ENCODE assay signal across 18 cellular contexts in the genomic region with DNA sequence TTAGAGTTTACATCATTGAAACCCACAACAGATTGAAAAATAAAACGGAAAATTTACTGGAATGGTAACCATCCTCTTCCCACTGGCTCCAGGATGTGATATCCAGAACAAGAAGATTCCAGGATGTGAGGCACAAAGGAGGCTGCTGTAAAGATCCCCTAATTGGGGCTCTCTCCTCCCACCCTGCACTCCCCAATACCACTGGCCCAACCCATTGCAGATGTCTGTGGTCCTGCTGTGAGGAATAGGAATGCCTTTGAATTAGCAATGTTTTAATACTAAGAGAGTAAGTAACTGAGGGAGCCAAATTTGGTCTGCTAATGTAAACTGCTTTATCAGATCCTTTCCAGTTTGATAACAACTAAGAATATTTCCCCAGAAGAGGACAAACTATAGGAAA.
DNase-seq lines count a peak whose midpoint lies in the region; ATAC-seq and TF ChIP-seq lines count a peak whose summit lies in the region.
"Had no signal": no experiment of that assay in that cellular context is flagged by ENCODE, and none has a peak within 500 bp of the region (broad histone marks: within the 10 kb centered on the region; RNA-seq: fewer than 3 reads in every experiment).

No MANE protein-coding gene starts in this region.

- 24 to 28% methylated on average over 1 of the region's 1 CpG for WGBS in GM23248 (ENCODE audit: low coverage in 1 of 2, low lambda C conversion rate in 2 of 2, missing lambda C conversion rate in 2 of 2), 2 experiments

- no peaks in the 10 kb centered on the region for H3K79me2 ChIP-seq in GM23248 (ENCODE audit: insufficient read depth)

- no peak overlapping the region for H3K27ac ChIP-seq in GM23248
- H3K27ac ChIP-seq: C4-2B, KMS-11 had no signal

- H3K27me3 ChIP-seq in GM23248 (replicated peaks; ENCODE audit: insufficient read depth), result no peaks in the 10 kb centered on the region

- no peak for TF ChIP-seq CTCF in fibroblast of the aortic adventitia (IDR thresholded peaks at IDR 0.05; ENCODE audit: insufficient read depth, low read length)

- no peaks in the 10 kb centered on the region for H3K9me3 ChIP-seq in GM23248 (ENCODE audit: low read depth)
- H3K9me3 ChIP-seq: Caco-2 had no signal

- H3K36me3 ChIP-seq in GM23248 (ENCODE audit: low read depth), result no peaks in the 10 kb centered on the region

- H4K20me1 ChIP-seq in GM23248 (ENCODE audit: insufficient read depth), result no peaks in the 10 kb centered on the region

- DNase-seq in GM23248 (no peak), astrocyte of the hippocampus (ENCODE audit: low read depth, low spot score) (peak; percentile 16), fibroblast of the aortic adventitia (ENCODE audit: low read depth) (peak; percentile 11), NCI-H748 treated with DMSO at 0.1 percent for 48 hours (lab: John Stamatoyannopoulos, UW) (no peak)
- DNase-seq: AML-193; Caco-2; CD4-positive, alpha-beta T cell; DMS153; DMS79 treated with DMSO at 0.1 percent for 48 hours; EL; HCEC 1CT had no signal

- H3K4me2 ChIP-seq in GM23248 (ENCODE audit: unreplicated experiment), result no peak overlapping the region
- H3K4me2 ChIP-seq: GM23338, KMS-11 had no signal

- peaks cover 14% of the 10 kb centered on the region for H3K4me1 ChIP-seq in GM23248 (ENCODE audit: insufficient read depth)
- H3K4me1 ChIP-seq: Caco-2 had no signal

- no peak overlapping the region for H3K9ac ChIP-seq in GM23248
- H3K9ac ChIP-seq: KMS-11 had no signal

- no peak overlapping the region for H3K4me3 ChIP-seq in GM23248
- H3K4me3 ChIP-seq in fibroblast of the aortic adventitia (ENCODE audit: low read depth, low read length), result no peak overlapping the region
- H3K4me3 ChIP-seq: GM12878, GM23338 had no signal

- peaks cover 16% of the 10 kb centered on the region for H3F3A ChIP-seq in GM23248 (ENCODE audit: insufficient read depth)

- peak overlapping the region; percentile 38; the same call in 1 of the 2 replicates for H2AFZ ChIP-seq in GM23248
- H2AFZ ChIP-seq: GM23338 had no signal

- ATAC-seq in GM21367 (IDR thresholded peaks at IDR 0.05; ENCODE audit: unreplicated experiment) (no peak), HG02840 (IDR thresholded peaks at IDR 0.05; ENCODE audit: low FRiP score, unreplicated experiment) (no peak), GM21423 (IDR thresholded peaks at IDR 0.05; ENCODE audit: unreplicated experiment) (no peak)
- ATAC-seq: GM12878, GM23338 had no signal

- in situ Hi-C loops in GM23248 (cut with MboI), result no loop called here

- no peaks in the 10 kb centered on the region for H3K9me2 ChIP-seq in GM23248 (ENCODE audit: insufficient read depth)

Comparison
In these comparisons a context has a peak if more than half of its experiments do, and no peak if none do; other contexts are left out.
1. DNase-seq: peak in astrocyte of the hippocampus (single experiment) and fibroblast of the aortic adventitia (single experiment); none in GM23248 (single experiment) and NCI-H748 treated with DMSO at 0.1 percent for 48 hours (single experiment).